In genomic region chr11:34898474-34898873, GRCh38 we compare ENCODE assay signal across 29 cellular contexts.
"Had no signal": no experiment of that assay in that cellular context is flagged by ENCODE, and none has a peak within 500 bp of the region (broad histone marks: within the 10 kb centered on the region; RNA-seq: fewer than 3 reads in every experiment).

No MANE protein-coding gene starts in this region.

- H3K27ac Mint-ChIP-seq: activated B cell treated with CpG ODN at 0.5 μM for 24 hours; activated CD8-positive, alpha-beta T cell treated with anti-CD3 and anti-CD28 coated beads for 36 hours; activated naive CD8-positive, alpha-beta T cell; activated T-helper 17 cell treated with anti-CD3 and anti-CD28 coated beads, Interleukin-2, amount 50 U/mL, for 72 hours; brain; T-helper 17 cell; T-helper 2 cell treated with Interferon-gamma antibody and Interleukin-4, amounts not matched to agents 5 μg/mL and 100 μg/mL, for 36 hours had no signal

- ATAC-seq: activated CD4-positive, CD25-positive, alpha-beta regulatory T cell treated with anti-CD3 and anti-CD28 coated beads, Interleukin-2, amount 50 U/mL, for 24 hours; activated CD8-positive, alpha-beta T cell treated with anti-CD3 and anti-CD28 coated beads for 36 hours; activated T-cell treated with anti-CD3 and anti-CD28 coated beads, Interleukin-2, amount 50 U/mL, for 4 hours; activated T-helper 17 cell treated with anti-CD3 and anti-CD28 coated beads, Interleukin-2, amount 50 U/mL, for 72 hours; heart left ventricle; T-helper 17 cell had no signal

- H3K4me3 Mint-ChIP-seq: activated B cell treated with CpG ODN at 0.5 μM for 24 hours; activated CD8-positive, alpha-beta T cell treated with anti-CD3 and anti-CD28 coated beads for 36 hours; activated naive CD8-positive, alpha-beta T cell; activated T-cell treated with anti-CD3 and anti-CD28 coated beads, Interleukin-2, amount 50 U/mL, for 4 hours; activated T-helper 17 cell treated with anti-CD3 and anti-CD28 coated beads, Interleukin-2, amount 50 U/mL, for 72 hours; brain; T-helper 17 cell; T-helper 2 cell treated with Interferon-gamma antibody and Interleukin-4, amounts not matched to agents 5 μg/mL and 100 μg/mL, for 36 hours had no signal

- H3K27me3 Mint-ChIP-seq: activated B cell treated with CpG ODN at 0.5 μM for 24 hours; activated CD8-positive, alpha-beta T cell treated with anti-CD3 and anti-CD28 coated beads for 36 hours; activated naive CD8-positive, alpha-beta T cell; activated T-helper 17 cell treated with anti-CD3 and anti-CD28 coated beads, Interleukin-2, amount 50 U/mL, for 72 hours; brain; T-helper 17 cell had no signal

- H3K27me3 ChIP-seq: adrenal gland, ascending aorta, breast epithelium, cardiac muscle cell, colonic mucosa, heart left ventricle had no signal

- H3K36me3 ChIP-seq: adrenal gland, ascending aorta, breast epithelium, colonic mucosa, heart left ventricle had no signal

- H3K4me3 ChIP-seq: adrenal gland, ascending aorta, breast epithelium, cardiac muscle cell, colonic mucosa, heart left ventricle had no signal

- H3K4me1 Mint-ChIP-seq: activated B cell treated with CpG ODN at 0.5 μM for 24 hours; activated T-helper 17 cell treated with anti-CD3 and anti-CD28 coated beads, Interleukin-2, amount 50 U/mL, for 72 hours; brain; T-helper 17 cell had no signal

- H3K27ac ChIP-seq: adrenal gland, ascending aorta, breast epithelium, cardiac muscle cell, colonic mucosa, heart left ventricle, WERI-Rb-1 had no signal

- DNase-seq: activated B cell treated with CpG ODN at 0.5 μM for 24 hours; activated CD4-positive, alpha-beta T cell treated with anti-CD3 and anti-CD28 coated beads for 48 hours; activated CD4-positive, alpha-beta T cell treated with anti-CD3 and anti-CD28 coated beads, Interleukin-2, amount 50 U/mL, for 1 hour; activated CD4-positive, alpha-beta T cell treated with anti-CD3 and anti-CD28 coated beads, Interleukin-2, amount 50 U/mL, for 48 hours; activated CD8-positive, alpha-beta memory T cell treated with anti-CD3 and anti-CD28 coated beads for 24 hours; activated CD8-positive, alpha-beta T cell treated with anti-CD3 and anti-CD28 coated beads for 36 hours; activated effector memory CD4-positive, alpha-beta T cell treated with Interleukin-2 at 50 U/mL for 16 hours; activated gamma-delta T cell treated with Interleukin-2 at 50 U/mL for 16 hours; activated naive CD4-positive, alpha-beta T cell treated with anti-CD3 and anti-CD28 coated beads, Interleukin-2, amount 50 U/mL, for 16 hours; activated naive CD4-positive, alpha-beta T cell treated with Interleukin-2 at 50 U/mL for 16 hours; activated T-cell treated with anti-CD3 and anti-CD28 coated beads, Interleukin-2, amount 50 U/mL, for 4 hours; adrenal gland; central memory CD4-positive, alpha-beta T cell; cerebellar nuclear complex; colonic mucosa; effector CD8-positive, alpha-beta T cell; heart left ventricle; T-helper 1 cell; T-helper 17 cell; T1000; WERI-Rb-1 had no signal

- H3K4me1 ChIP-seq: adrenal gland, ascending aorta, breast epithelium, colonic mucosa, heart left ventricle had no signal
